In the genomic region with DNA sequence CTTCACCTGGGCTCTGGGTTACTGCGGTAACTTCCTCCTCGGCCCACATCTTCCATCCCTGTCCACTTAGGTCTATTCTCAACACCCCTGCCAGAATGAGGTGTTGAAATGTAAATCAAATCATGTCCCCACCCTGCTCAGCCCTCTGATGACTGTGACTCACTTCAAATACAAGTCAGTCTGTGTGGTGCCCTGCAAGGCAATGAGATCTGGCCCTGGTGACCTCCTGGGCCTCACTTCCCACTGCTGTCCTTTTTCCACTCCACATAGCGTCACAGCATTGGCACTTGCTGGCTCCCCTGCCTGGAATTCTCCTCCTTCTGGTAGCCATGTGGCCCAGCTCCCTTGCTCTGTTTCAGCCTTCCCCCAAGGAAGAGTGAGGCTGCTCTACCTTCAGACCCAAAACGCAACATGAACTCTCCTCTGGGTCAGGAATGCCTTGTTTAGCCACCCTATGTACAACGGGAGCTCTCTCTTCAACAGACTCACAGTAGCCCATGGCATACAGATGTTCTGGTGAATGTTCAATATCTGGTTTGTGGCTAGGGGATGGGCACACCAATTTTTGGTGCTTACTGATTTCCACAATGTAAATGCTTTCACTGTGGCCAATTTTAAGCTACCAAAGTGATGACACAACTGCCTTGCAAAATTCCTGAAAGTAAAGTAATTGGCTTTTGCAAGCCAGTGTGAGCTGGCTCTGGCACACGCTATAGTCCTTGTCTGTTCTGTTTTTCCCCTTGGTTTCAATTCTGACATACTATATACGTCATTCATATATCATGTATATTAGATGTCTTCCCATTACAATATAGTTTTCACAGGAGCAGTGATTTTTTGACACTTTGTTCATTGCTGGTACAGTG, we compare ENCODE assay signal across 23 cellular contexts.
A peak's percentile ranks its signal among the peaks of the same experiment; 100 is the strongest.
DNase-seq lines count a peak whose midpoint lies in the region; ATAC-seq, FAIRE-seq and TF ChIP-seq lines count a peak whose summit lies in the region.
"Had no signal": no experiment of that assay in that cellular context is flagged by ENCODE, and none has a peak within 500 bp of the region (broad histone marks: within the 10 kb centered on the region; RNA-seq: fewer than 3 reads in every experiment).

No MANE protein-coding gene starts in this region.

- H3K4me2 ChIP-seq in mammary epithelial cell (ENCODE audit: insufficient read depth, low read depth, low read length): peak overlapping the region; percentile 34
- peak overlapping the region; percentile 54 for H3K4me2 ChIP-seq in keratinocyte (ENCODE audit: control insufficient read depth, extremely low read depth, insufficient read depth, low read depth, low read length)
- H3K4me2 ChIP-seq: hepatocyte, neural progenitor cell had no signal

- WGBS in mammary epithelial cell (ENCODE audit: low coverage, missing lambda C conversion rate): 53% methylated on average over 7 of the region's 7 CpGs

- DNase-seq in AG10803 (ENCODE audit: low read depth) (peak; percentile 53), HT-29 (ENCODE audit: low spot score) (peak; percentile 78), mammary epithelial cell (peak; percentile 95), keratinocyte (ENCODE audit: low read depth, low spot score) (peak; percentile 48), ecto neural progenitor cell (ENCODE audit: low spot score) (no peak), OCI-M2 (lab: John Stamatoyannopoulos, UW; ENCODE audit: unreplicated experiment) (no peak), iPS-NIHi7 (ENCODE audit: extremely low spot score) (no peak)
- DNase-seq: activated CD4-positive, alpha-beta T cell treated with anti-CD3 and anti-CD28 coated beads, Interleukin-2, amount 10 ng/mL, durations not matched to agents 24 days and 14 days; CD8-positive, alpha-beta T cell; NCI-H1092 treated with DMSO at 0.1 percent for 48 hours; NCI-H1694 treated with DMSO at 0.1 percent for 48 hours; RPMI8226; spleen; stimulated activated CD8-positive, alpha-beta memory T cell treated with anti-CD3 and anti-CD28 coated beads, Interleukin-4, amount 100 ng/mL, for 48 hours; stimulated activated naive CD8-positive, alpha-beta T cell treated with anti-CD3 and anti-CD28 coated beads, Interleukin-15, amount 100 ng/mL, for 72 hours; T-cell had no signal

- no peaks in the 10 kb centered on the region for H4K20me1 ChIP-seq in mammary epithelial cell (ENCODE audit: insufficient read depth, low read length)
- H4K20me1 ChIP-seq in keratinocyte (ENCODE audit: control insufficient read depth, extremely low read depth, insufficient read depth, low read length): no peaks in the 10 kb centered on the region

- ATAC-seq in HG03521 (IDR thresholded peaks at IDR 0.05; ENCODE audit: unreplicated experiment): no peak
- ATAC-seq: CD8-positive, alpha-beta T cell; HCT116; stimulated activated naive CD8-positive, alpha-beta T cell treated with anti-CD3 and anti-CD28 coated beads, Interleukin-15, amount 100 ng/mL, for 72 hours; T-cell; WTC11 had no signal

- H2AFZ ChIP-seq in mammary epithelial cell (ENCODE audit: low read depth, low read length) (peak overlapping the region; percentile 14), keratinocyte (ENCODE audit: control insufficient read depth, low read length) (peak overlapping the region; percentile 4)
- H2AFZ ChIP-seq: hepatocyte, neural progenitor cell had no signal

- H3K36me3 ChIP-seq in mammary epithelial cell (ENCODE audit: insufficient read depth, low read length) (no peaks in the 10 kb centered on the region), keratinocyte (ENCODE audit: control insufficient read depth in 2 of 2, extremely low read depth in 1 of 2, insufficient read depth in 2 of 2, low read length in 2 of 2) (no peaks in the 10 kb centered on the region)
- H3K36me3 ChIP-seq: neural progenitor cell, spleen, thyroid gland had no signal

- no peaks in the 10 kb centered on the region for H3K9me1 ChIP-seq in keratinocyte (ENCODE audit: control insufficient read depth, extremely low read depth, insufficient read depth, low read length)

- no peak overlapping the region for H3K4me3 ChIP-seq in AG10803 (ENCODE audit: low read length)
- no peak overlapping the region for H3K4me3 ChIP-seq in mammary epithelial cell (replicated peaks in 1 of 3; ENCODE audit: insufficient read depth in 1 of 3, low read depth in 2 of 3, low read length in 3 of 3)
- H3K4me3 ChIP-seq in keratinocyte (ENCODE audit: control insufficient read depth in 2 of 3, extremely low read depth in 1 of 3, insufficient read depth in 2 of 3, low read depth in 1 of 3, low read length in 3 of 3): peak overlapping the region in 1 of 3 experiments; percentile 5
- H3K4me3 ChIP-seq: hepatocyte, neural progenitor cell, spleen, thyroid gland had no signal

- in situ Hi-C loops in mammary epithelial cell (cut with MboI; ENCODE audit: low sequenced_read_pairs in 2 of 2): no loop called here

- H3K9ac ChIP-seq in mammary epithelial cell (ENCODE audit: insufficient read depth, low read length): no peak overlapping the region
- H3K9ac ChIP-seq in keratinocyte (ENCODE audit: control insufficient read depth, extremely low read depth, insufficient read depth, low read length): peak overlapping the region; percentile 48
- H3K9ac ChIP-seq: neural progenitor cell had no signal

- intact Hi-C loops in mammary epithelial cell (cut with micrococcal nuclease): no loop called here

- no peaks in the 10 kb centered on the region for H3K27me3 ChIP-seq in mammary epithelial cell (ENCODE audit: insufficient read depth, low read length)
- no peaks in the 10 kb centered on the region for H3K27me3 ChIP-seq in keratinocyte (ENCODE audit: control insufficient read depth, extremely low read depth, insufficient read depth, low read length)
- H3K27me3 ChIP-seq: hepatocyte, neural progenitor cell, thyroid gland had no signal

- TF ChIP-seq CTCF in AG10803 (conservative IDR thresholded peaks at IDR 0.05; ENCODE audit: low read length): no peak
- TF ChIP-seq CTCF in mammary epithelial cell (conservative IDR thresholded peaks at IDR 0.05 in 1 of 2, IDR thresholded peaks at IDR 0.05 in 1 of 2; ENCODE audit: extremely low read depth in 1 of 2, insufficient read depth in 1 of 2, low read depth in 1 of 2, low read length in 2 of 2): no peak
- no peak for TF ChIP-seq CTCF in keratinocyte (optimal IDR thresholded peaks at IDR 0.05 in 1 of 3, IDR thresholded peaks at IDR 0.05 in 1 of 3, conservative IDR thresholded peaks at IDR 0.05 in 1 of 3; ENCODE audit: extremely low read depth in 1 of 3, insufficient read depth in 2 of 3, low read length in 3 of 3)

- dilution Hi-C loops in mammary epithelial cell (cut with HindIII; ENCODE audit: low sequenced_read_pairs): no loop called here
- dilution Hi-C loops in keratinocyte (cut with MboI; ENCODE audit: extremely low pct_ligation_motif_present, low sequenced_read_pairs): no loop called here

- H3K4me1 ChIP-seq in mammary epithelial cell (ENCODE audit: insufficient read depth, low read length): peaks cover 19% of the 10 kb centered on the region
- peaks cover 22% of the 10 kb centered on the region for H3K4me1 ChIP-seq in keratinocyte (ENCODE audit: control insufficient read depth, extremely low read depth, insufficient read depth, low read length)
- H3K4me1 ChIP-seq: spleen had no signal

- H3K9me3 ChIP-seq in mammary epithelial cell (replicated peaks; ENCODE audit: insufficient read depth, low read length) (no peaks in the 10 kb centered on the region), keratinocyte (ENCODE audit: control insufficient read depth, low read depth, low read length) (no peaks in the 10 kb centered on the region)
- H3K9me3 ChIP-seq: spleen, thyroid gland had no signal

- H3K79me2 ChIP-seq in mammary epithelial cell (ENCODE audit: insufficient read depth, low read length) (no peaks in the 10 kb centered on the region), keratinocyte (ENCODE audit: control insufficient read depth, insufficient read depth, low read length) (no peaks in the 10 kb centered on the region)
- H3K79me2 ChIP-seq: hepatocyte had no signal

- peak; percentile 89 for FAIRE-seq in keratinocyte (lab: Jason Lieb, UNC)
- FAIRE-seq: A204.1 had no signal

- no TSS peak for BruUV-seq in mammary epithelial cell (replicated peaks; lab: Mats Ljungman, UMichigan)

- H3K27ac ChIP-seq in mammary epithelial cell (ENCODE audit: insufficient read depth, low read depth, low read length): peak overlapping the region; percentile 30
- peak overlapping the region; percentile 83 for H3K27ac ChIP-seq in keratinocyte (ENCODE audit: control insufficient read depth, insufficient read depth, low read length)
- H3K27ac ChIP-seq: hepatocyte, neural progenitor cell, spleen had no signal

- CTCF ChIA-PET in mammary epithelial cell (lab: Charles Lee; ENCODE audit: low non-redundant PET): no interaction called here

Comparison
In these comparisons a context has a peak if more than half of its experiments do, and no peak if none do; other contexts are left out.
1. DNase-seq: peak in AG10803 (single experiment), HT-29 (single experiment), mammary epithelial cell (single experiment) and keratinocyte (single experiment); none in ecto neural progenitor cell (single experiment), OCI-M2 (single experiment) and iPS-NIHi7 (single experiment).